11 cellular contexts compared by ENCODE assay signal in the genomic region with DNA sequence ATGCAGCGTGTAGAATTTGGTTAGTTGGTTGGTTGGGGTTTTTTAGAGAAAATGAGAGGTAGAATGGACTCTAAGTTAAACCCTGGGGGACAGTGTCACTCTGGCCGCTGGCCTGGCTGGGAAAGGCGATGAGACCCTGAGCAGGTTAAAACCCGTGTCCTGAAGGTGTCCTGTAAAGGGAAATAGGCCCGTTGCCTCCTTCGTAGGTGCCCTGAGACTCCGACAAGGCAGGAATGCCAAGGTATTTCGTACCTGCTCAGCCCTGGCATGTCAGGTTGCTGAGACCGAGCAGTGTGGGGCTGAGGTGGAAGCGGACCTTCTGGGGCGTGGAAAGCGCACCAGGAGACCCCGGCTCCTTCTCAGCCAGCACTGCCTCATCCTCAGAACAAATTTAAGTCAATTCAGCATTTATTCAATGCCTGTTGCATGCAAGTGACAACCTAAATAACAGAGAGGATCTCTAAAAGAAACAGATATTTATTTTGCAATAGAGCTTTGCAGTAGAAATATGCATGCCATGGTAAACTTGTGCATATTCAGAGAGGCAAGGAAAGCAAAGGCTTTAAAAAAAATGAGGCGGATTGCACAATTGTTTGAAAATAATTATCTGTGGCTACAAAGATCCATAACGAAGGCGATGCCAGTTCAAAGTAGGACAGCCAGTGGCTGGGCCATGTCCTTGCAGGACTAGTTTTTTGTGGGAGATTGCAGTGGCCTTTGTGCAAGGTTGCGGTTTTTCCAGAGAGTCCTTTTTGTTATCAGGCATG. TPM values are rescaled to one million over a fixed set of nuclear protein-coding genes. Genes with fewer than 3 reads are reported as not detected.
DNase-seq lines count a peak whose midpoint lies in the region; TF ChIP-seq lines count a peak whose summit lies in the region.
"Had no signal": no experiment of that assay in that cellular context is flagged by ENCODE, and none has a peak within 500 bp of the region (broad histone marks: within the 10 kb centered on the region; RNA-seq: fewer than 3 reads in every experiment).

No MANE protein-coding gene starts in this region.

- peak overlapping the region; percentile 74 for H3K9ac ChIP-seq in mucosa of stomach (ENCODE audit: low read length)

- H3K4me3 ChIP-seq in cardiac muscle cell (peak overlapping the region; percentile 76), cardiac fibroblast (replicated peaks in 1 of 2; ENCODE audit: low read depth in 2 of 2, low read length in 2 of 2) (peak overlapping the region; percentile 73 to 86), mucosa of stomach (ENCODE audit: low read length) (peak overlapping the region; percentile 92), urinary bladder (ENCODE audit: low read depth, low read length) (peak overlapping the region; percentile 79)

- 89% methylated on average over 17 of the region's 17 CpGs for WGBS in urinary bladder

- TF ChIP-seq CTCF in cardiac muscle cell (IDR thresholded peaks at IDR 0.05; ENCODE audit: low read depth, low read length) (no peak), cardiac fibroblast (IDR thresholded peaks at IDR 0.05; ENCODE audit: low read depth, low read length) (no peak)

- DNase-seq in cardiac muscle cell (ENCODE audit: low read depth in 1 of 2, low spot score in 1 of 2) (no peak), cardiac septum (ENCODE audit: low spot score) (no peak), cardiac fibroblast (ENCODE audit: low read depth in 2 of 2) (no peak), KBM-7 (no peak), hypothalamus (lab: John Stamatoyannopoulos, UW) (no peak), C1 segment of cervical spinal cord (lab: John Stamatoyannopoulos, UW) (no peak)
- DNase-seq: DMS79; NCI-H2227 treated with DMSO at 0.1 percent for 48 hours; stimulated activated CD8-positive, alpha-beta memory T cell treated with anti-CD3 and anti-CD28 coated beads, Interleukin-4, amount 100 ng/mL, for 48 hours had no signal

- in situ Hi-C loops in KBM-7 (cut with MboI; ENCODE audit: low pct_unique_long_range_greater_than_20kb, low sequenced_read_pairs): no loop called here

- no peaks in the 10 kb centered on the region for H3K9me3 ChIP-seq in cardiac muscle cell (ENCODE audit: low read depth)
- no peaks in the 10 kb centered on the region for H3K9me3 ChIP-seq in mucosa of stomach (ENCODE audit: control insufficient read depth, low read length)

- intact Hi-C loops in cardiac septum (cut with DNase I): loop anchor here (10.0 kb wide), 1 partner anchor 338 kb away; no protein-coding TSS in a partner anchor

- H3K27me3 ChIP-seq in cardiac muscle cell (no peaks in the 10 kb centered on the region), mucosa of stomach (ENCODE audit: control insufficient read depth, insufficient read depth, low read length) (no peaks in the 10 kb centered on the region)

- peaks cover 8% of the 10 kb centered on the region for H3K4me1 ChIP-seq in cardiac muscle cell (ENCODE audit: low read depth)
- H3K4me1 ChIP-seq in mucosa of stomach (ENCODE audit: control insufficient read depth, insufficient read depth, low read length): peaks cover 36% of the 10 kb centered on the region
- no peaks in the 10 kb centered on the region for H3K4me1 ChIP-seq in urinary bladder (ENCODE audit: insufficient read depth)

- H3K27ac ChIP-seq in cardiac muscle cell (no peak overlapping the region), urinary bladder (ENCODE audit: low read depth) (no peak overlapping the region)

- H3K36me3 ChIP-seq in cardiac muscle cell (no peaks in the 10 kb centered on the region), mucosa of stomach (ENCODE audit: control insufficient read depth, insufficient read depth, low read length) (no peaks in the 10 kb centered on the region), urinary bladder (ENCODE audit: insufficient read depth) (no peaks in the 10 kb centered on the region)

RNA-seq across cellular contexts. Expression of gene RAB20, which starts 1.4 kb away (rescaled TPM):
- total RNA-seq in cardiac muscle cell (22.4 and 30.8 TPM in 2 replicates), cardiac septum (12.6 TPM), urinary bladder (9.6 TPM)
- polyA plus RNA-seq in cardiac muscle cell (14.0 and 20.0 TPM in 2 replicates), urinary bladder (21.0 TPM)

RNA-seq across cellular contexts. Expression of gene NAXD, which starts 52.5 kb away (rescaled TPM):
- total RNA-seq in cardiac muscle cell (32.8 and 36.8 TPM in 2 replicates), cardiac septum (23.7 TPM), urinary bladder (19.9 TPM)
- polyA plus RNA-seq in cardiac muscle cell (40.7 and 48.9 TPM in 2 replicates), urinary bladder (40.2 TPM)
